In the genomic region with DNA sequence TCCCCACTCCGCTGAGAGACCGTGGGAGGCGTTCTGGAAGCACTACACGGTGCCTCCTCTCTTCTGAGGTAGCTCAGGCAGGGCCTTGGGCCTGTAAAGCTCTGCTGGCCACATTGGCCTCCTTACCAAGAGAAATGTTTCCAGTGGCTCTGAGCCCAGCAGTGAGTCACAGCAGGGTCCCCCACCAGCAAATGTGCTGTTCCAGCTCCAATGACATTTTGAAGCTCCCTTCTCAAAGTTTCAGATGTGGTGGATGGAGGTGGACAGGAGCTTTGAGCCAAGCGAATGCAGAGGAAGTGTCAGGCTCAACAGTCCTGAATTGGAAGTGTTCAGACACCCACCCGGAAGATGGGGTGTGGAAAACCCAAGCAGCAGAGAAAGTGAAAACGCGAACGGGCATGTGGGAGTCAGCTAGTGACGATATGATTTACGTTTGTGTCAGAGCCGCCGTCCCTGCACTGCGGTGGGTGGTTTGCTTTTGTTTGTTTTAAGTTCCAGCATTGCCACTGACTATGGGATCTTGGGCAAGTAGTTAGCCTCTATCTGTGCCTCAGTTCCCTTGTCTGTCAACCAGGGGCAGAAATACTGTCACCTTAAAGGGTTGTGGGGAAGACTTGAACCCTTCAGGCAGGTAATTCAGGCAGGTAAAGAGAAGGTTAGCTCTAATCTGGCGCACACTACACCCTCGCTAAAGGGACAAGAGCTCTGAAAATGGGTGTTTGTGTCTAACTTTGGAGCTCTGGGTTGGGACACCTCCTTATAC, we compare ENCODE assay signal across 8 cellular contexts. TPM values are rescaled to one million over a fixed set of nuclear protein-coding genes. Genes with fewer than 3 reads are reported as not detected.
DNase-seq lines count a peak whose midpoint lies in the region; ATAC-seq lines count a peak whose summit lies in the region.

No MANE protein-coding gene starts in this region.

- peaks cover 91% of the 10 kb centered on the region for H3K4me1 Mint-ChIP-seq in stimulated activated naive CD8-positive, alpha-beta T cell treated with anti-CD3 and anti-CD28 coated beads, Interleukin-15, amount 100 ng/mL, for 72 hours

- H3K4me3 Mint-ChIP-seq in stimulated activated naive CD8-positive, alpha-beta T cell treated with anti-CD3 and anti-CD28 coated beads, Interleukin-15, amount 100 ng/mL, for 72 hours: peak overlapping the region; percentile 90 to 92

- H3K9me3 Mint-ChIP-seq in stimulated activated naive CD8-positive, alpha-beta T cell treated with anti-CD3 and anti-CD28 coated beads, Interleukin-15, amount 100 ng/mL, for 72 hours: no peaks in the 10 kb centered on the region

- no peaks in the 10 kb centered on the region for H3K27me3 Mint-ChIP-seq in stimulated activated naive CD8-positive, alpha-beta T cell treated with anti-CD3 and anti-CD28 coated beads, Interleukin-15, amount 100 ng/mL, for 72 hours

- peak overlapping the region; percentile 98 to 99 for H3K27ac Mint-ChIP-seq in stimulated activated naive CD8-positive, alpha-beta T cell treated with anti-CD3 and anti-CD28 coated beads, Interleukin-15, amount 100 ng/mL, for 72 hours

- peak; percentile 86 for DNase-seq in activated T-cell treated with anti-CD3 and anti-CD28 coated beads, Interleukin-2, amount 50 U/mL, for 48 hours
- peak; percentile 33 to 65 for DNase-seq in lung microvascular endothelial cell (ENCODE audit: low read depth in 2 of 2)
- DNase-seq in stimulated activated naive CD8-positive, alpha-beta T cell treated with anti-CD3 and anti-CD28 coated beads, Interleukin-15, amount 100 ng/mL, for 72 hours: peak; percentile 63 to 73
- DNase-seq in NCI-H1694 treated with DMSO at 0.1 percent for 48 hours (lab: John Stamatoyannopoulos, UW): no peak
- DNase-seq in NCI-H82 treated with DMSO at 0.1 percent for 48 hours (lab: John Stamatoyannopoulos, UW; ENCODE audit: unreplicated experiment): no peak

- ATAC-seq in GM18858 (IDR thresholded peaks at IDR 0.05; ENCODE audit: unreplicated experiment) (peak; percentile 26), HG03520 (IDR thresholded peaks at IDR 0.05; ENCODE audit: unreplicated experiment) (peak; percentile 47), HG03196 (IDR thresholded peaks at IDR 0.05; ENCODE audit: unreplicated experiment) (no peak)
- ATAC-seq in stimulated activated naive CD8-positive, alpha-beta T cell treated with anti-CD3 and anti-CD28 coated beads, Interleukin-15, amount 100 ng/mL, for 72 hours: peak; percentile 88

RNA-seq across cellular contexts. Expression of gene C5orf15, which starts 38.2 kb away (rescaled TPM):
- total RNA-seq in lung microvascular endothelial cell: 17.1 and 17.7 TPM in 2 replicates

Comparison
In these comparisons a context has a peak if more than half of its experiments do, and no peak if none do; other contexts are left out.
1. DNase-seq: peak in activated T-cell treated with anti-CD3 and anti-CD28 coated beads, Interleukin-2, amount 50 U/mL, for 48 hours (2 of 2), lung microvascular endothelial cell (2 of 2) and stimulated activated naive CD8-positive, alpha-beta T cell treated with anti-CD3 and anti-CD28 coated beads, Interleukin-15, amount 100 ng/mL, for 72 hours (2 of 2); none in NCI-H1694 treated with DMSO at 0.1 percent for 48 hours (single experiment) and NCI-H82 treated with DMSO at 0.1 percent for 48 hours (single experiment).